8 cellular contexts compared by ENCODE assay signal in the genomic region with DNA sequence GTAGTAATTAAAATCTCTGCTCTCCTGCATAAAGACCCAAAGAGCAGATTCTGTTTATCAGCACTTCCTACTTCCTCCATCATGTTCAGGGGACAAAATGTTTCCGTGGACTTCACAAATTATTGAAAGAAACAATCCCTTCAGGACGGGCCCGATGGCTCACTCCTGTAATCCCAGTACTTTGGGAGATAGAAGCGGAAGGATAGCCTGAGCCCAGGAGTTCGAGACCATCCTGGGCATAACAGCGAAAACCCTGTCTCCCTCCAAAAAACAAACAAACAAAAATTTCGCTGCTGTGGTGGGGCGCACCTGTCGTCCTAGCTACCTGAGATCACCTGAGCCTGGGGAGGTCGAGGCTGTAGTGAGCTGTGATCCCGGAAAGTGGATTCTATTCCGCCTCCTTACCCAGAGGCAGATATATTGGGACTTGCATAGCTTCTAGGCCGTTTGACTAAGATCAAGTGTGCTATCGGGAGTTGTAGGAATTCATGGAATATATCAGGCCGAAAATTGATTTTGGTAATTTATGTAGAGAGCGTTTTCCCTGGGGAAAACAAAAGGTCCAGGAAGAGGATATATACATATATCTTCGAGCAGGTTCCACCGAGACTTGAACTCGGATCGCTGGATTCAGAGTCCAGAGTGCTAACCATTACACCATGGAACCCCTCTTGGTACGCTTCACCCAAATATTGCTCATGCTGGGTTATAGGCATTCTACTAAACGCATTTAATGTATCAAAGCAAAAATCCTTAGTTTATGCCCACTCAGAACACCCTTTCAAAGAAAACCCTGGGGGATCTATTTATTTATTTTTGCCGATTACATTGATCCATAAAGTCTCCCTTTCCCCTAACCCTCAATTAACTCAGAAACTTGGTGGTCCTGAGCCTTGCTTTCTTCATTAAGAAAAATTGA.
DNase-seq lines count a peak whose midpoint lies in the region; ATAC-seq and TF ChIP-seq lines count a peak whose summit lies in the region.

No MANE protein-coding gene starts in this region.

- TF ChIP-seq CTCF in psoas muscle (IDR thresholded peaks at IDR 0.05) (no peak), transverse colon (IDR thresholded peaks at IDR 0.05) (no peak)

- no peak for TF ChIP-seq POLR2A in transverse colon (IDR thresholded peaks at IDR 0.05)

- POLR2A ChIA-PET in naive thymus-derived CD4-positive, alpha-beta T cell (lab: Charles Lee), result no interaction called here

- ATAC-seq in naive thymus-derived CD4-positive, alpha-beta T cell, result no peak
- no peak for ATAC-seq in psoas muscle

- no peak for TF ChIP-seq EP300 in transverse colon (IDR thresholded peaks at IDR 0.05; ENCODE audit: low read depth)

- H3K27me3 ChIP-seq in naive thymus-derived CD4-positive, alpha-beta T cell (ENCODE audit: control insufficient read depth in 2 of 2, insufficient read depth in 2 of 2, low read length in 2 of 2), result peaks cover 21 to 49% of the 10 kb centered on the region in 2 donors
- peaks cover 23 to 96% (median 26%) of the 10 kb centered on the region in 3 donors for H3K27me3 ChIP-seq in psoas muscle (ENCODE audit: insufficient read depth in 3 of 3, low read length in 2 of 3)
- peaks cover 100% of the 10 kb centered on the region for H3K27me3 ChIP-seq in transverse colon

- H3K36me3 ChIP-seq in naive thymus-derived CD4-positive, alpha-beta T cell (ENCODE audit: control insufficient read depth in 2 of 3, insufficient read depth in 3 of 3, low read length in 3 of 3), result no peaks in the 10 kb centered on the region
- H3K36me3 ChIP-seq in psoas muscle (ENCODE audit: insufficient read depth in 1 of 2, low read depth in 1 of 2), result no peaks in the 10 kb centered on the region
- no peaks in the 10 kb centered on the region for H3K36me3 ChIP-seq in transverse colon

- H3K27me3 Mint-ChIP-seq in naive thymus-derived CD4-positive, alpha-beta T cell, result peaks cover 85 to 93% (median 91%) of the 10 kb centered on the region in 5 donors

- CTCF ChIA-PET in naive thymus-derived CD4-positive, alpha-beta T cell (lab: Charles Lee), result interaction anchor here (0.6 kb wide), 1 partner anchor 44 kb away, joined by 3 read pairs; no protein-coding TSS in a partner anchor

- in situ Hi-C loops in transverse colon (cut with MboI; ENCODE audit: low pct_ligation_motif_present in 1 of 4, low pct_unique_long_range_greater_than_20kb in 1 of 4, low sequenced_read_pairs in 3 of 4), result no loop called here

- H3K4me3 Mint-ChIP-seq in naive thymus-derived CD4-positive, alpha-beta T cell, result peak overlapping the region in 1 of 10 donors; percentile 17

- DNase-seq in Daoy (ENCODE audit: low read depth) (peak; percentile 83), HUDEP-2 (lab: John Stamatoyannopoulos, UW; ENCODE audit: unreplicated experiment in 76 of 76) (peak in 67 of 76 experiments; percentile 39 to 93 (median 79)), SW480 (ENCODE audit: low spot score) (peak; percentile 43), foreskin melanocyte (peak; percentile 70), AML-193 (lab: John Stamatoyannopoulos, UW) (no peak), psoas muscle (no peak), transverse colon (no peak)
- no peak for DNase-seq in naive thymus-derived CD4-positive, alpha-beta T cell

- H3K27ac Mint-ChIP-seq in naive thymus-derived CD4-positive, alpha-beta T cell, result peak overlapping the region in 2 of 9 donors; percentile 4 to 51

- H3K27ac ChIP-seq in naive thymus-derived CD4-positive, alpha-beta T cell (ENCODE audit: low read depth, low read length), result no peak overlapping the region
- no peak overlapping the region for H3K27ac ChIP-seq in psoas muscle
- H3K27ac ChIP-seq in transverse colon, result no peak overlapping the region

- intact Hi-C loops in naive thymus-derived CD4-positive, alpha-beta T cell (cut with micrococcal nuclease), result loop anchor here in 1 of 2 donors (5.0 kb wide), 1 partner anchor 120 kb away; no protein-coding TSS in a partner anchor
- intact Hi-C loops in psoas muscle (cut with DNase I), result no loop called here
- intact Hi-C loops in transverse colon (cut with DNase I; ENCODE audit: low total_unique reads), result no loop called here

- H3K36me3 Mint-ChIP-seq in naive thymus-derived CD4-positive, alpha-beta T cell, result peaks cover 0 to 24% (median 5%) of the 10 kb centered on the region in 5 donors

- H3K9me3 Mint-ChIP-seq in naive thymus-derived CD4-positive, alpha-beta T cell, result peaks cover 2 to 78% (median 42%) of the 10 kb centered on the region in 11 donors

- peaks cover 0 to 27% (median 0%) of the 10 kb centered on the region in 3 experiments for H3K9me3 ChIP-seq in naive thymus-derived CD4-positive, alpha-beta T cell (ENCODE audit: control insufficient read depth in 2 of 3, low read length in 3 of 3)
- H3K9me3 ChIP-seq in psoas muscle, result no peaks in the 10 kb centered on the region
- no peaks in the 10 kb centered on the region for H3K9me3 ChIP-seq in transverse colon

- no peak overlapping the region for H3K4me3 ChIP-seq in naive thymus-derived CD4-positive, alpha-beta T cell (ENCODE audit: low read length)
- no peak overlapping the region for H3K4me3 ChIP-seq in psoas muscle
- no peak overlapping the region for H3K4me3 ChIP-seq in transverse colon

- peaks cover 0 to 28% (median 14%) of the 10 kb centered on the region in 7 donors for H3K4me1 Mint-ChIP-seq in naive thymus-derived CD4-positive, alpha-beta T cell

- 14 to 21% (median 16%) methylated on average over 23 of the region's 23 CpGs for WGBS in psoas muscle, 3 donors
- 37 to 61% methylated on average over 15 to 23 of the region's 23 CpGs for WGBS in transverse colon (ENCODE audit: low coverage in 1 of 2), 2 donors

- H3K4me1 ChIP-seq in naive thymus-derived CD4-positive, alpha-beta T cell (ENCODE audit: control insufficient read depth in 2 of 2, insufficient read depth in 2 of 2, low read length in 2 of 2), result peaks cover 0 to 5% of the 10 kb centered on the region in 2 donors
- H3K4me1 ChIP-seq in psoas muscle (no peaks in the 10 kb centered on the region), transverse colon (peaks cover 0 to 9% (median 4%) of the 10 kb centered on the region in 4 donors)

Comparison
In these comparisons a context has a peak if more than half of its experiments do, and no peak if none do; other contexts are left out.
1. DNase-seq: peak in Daoy (single experiment), HUDEP-2 (67 of 76), SW480 (single experiment) and foreskin melanocyte (single experiment); none in naive thymus-derived CD4-positive, alpha-beta T cell (0 of 9), AML-193 (0 of 2), psoas muscle (0 of 2) and transverse colon (single experiment).